16 cellular contexts compared by ENCODE assay signal in genomic region chr7:67100956-67101361, GRCh38.
A peak's percentile ranks its signal among the peaks of the same experiment; 100 is the strongest.
DNase-seq lines count a peak whose midpoint lies in the region; ATAC-seq, FAIRE-seq and TF ChIP-seq lines count a peak whose summit lies in the region.
"Had no signal": no experiment of that assay in that cellular context is flagged by ENCODE, and none has a peak within 500 bp of the region (broad histone marks: within the 10 kb centered on the region; RNA-seq: fewer than 3 reads in every experiment).

No MANE protein-coding gene starts in this region.

- peak overlapping the region; percentile 61 for H3K27ac ChIP-seq in colonic mucosa
- peak overlapping the region; percentile 20 to 81 for H3K27ac ChIP-seq in small intestine (ENCODE audit: low read depth in 1 of 2, low read length in 1 of 2)
- H3K27ac ChIP-seq: thoracic aorta had no signal

- peak; percentile 86 for ATAC-seq in left colon
- ATAC-seq in HG03108 (IDR thresholded peaks at IDR 0.05; ENCODE audit: unreplicated experiment): no peak
- ATAC-seq: PC-3 had no signal

- H3K9ac ChIP-seq in NT2/D1 (ENCODE audit: insufficient read length, low read depth) (no peak overlapping the region), colonic mucosa (ENCODE audit: low read depth in 2 of 2, low read length in 2 of 2) (no peak overlapping the region)

- H3K36me3 ChIP-seq in NT2/D1 (ENCODE audit: insufficient read depth, insufficient read length, low read length) (peaks cover 3% of the 10 kb centered on the region), colonic mucosa (no peaks in the 10 kb centered on the region), small intestine (ENCODE audit: control insufficient read depth in 2 of 2, insufficient read depth in 2 of 2, low read length in 2 of 2) (no peaks in the 10 kb centered on the region)
- H3K36me3 ChIP-seq: BE2C had no signal

- no peaks in the 10 kb centered on the region; the same call in 1 of the 2 replicates for H3K9me3 ChIP-seq in NT2/D1 (ENCODE audit: insufficient read depth, low read length)
- no peaks in the 10 kb centered on the region for H3K9me3 ChIP-seq in colonic mucosa
- H3K9me3 ChIP-seq in small intestine (ENCODE audit: control insufficient read depth, low read depth): no peaks in the 10 kb centered on the region
- H3K9me3 ChIP-seq: BE2C, thoracic aorta had no signal

- no peak for TF ChIP-seq CTCF in colonic mucosa (IDR thresholded peaks at IDR 0.05)

- DNase-seq in NT2/D1 (ENCODE audit: low read depth, low spot score) (peak; percentile 28), colonic mucosa (peak; percentile 34), left colon (peak in 1 of 2 donors; percentile 13), small intestine (peak; percentile 84), NCI-H2196 (lab: John Stamatoyannopoulos, UW; ENCODE audit: unreplicated experiment) (no peak)
- DNase-seq in activated CD4-positive, CD25-positive, alpha-beta regulatory T cell (lab: John Stamatoyannopoulos, UW): no peak
- DNase-seq: activated CD4-positive, alpha-beta T cell treated with anti-CD3 and anti-CD28 coated beads, Interleukin-2, amount 10 ng/mL, durations not matched to agents 24 days and 14 days; activated naive CD4-positive, alpha-beta T cell treated with anti-CD3 and anti-CD28 coated beads for 36 hours; BE2C; DMS 273 treated with DMSO at 0.1 percent for 48 hours; immature natural killer cell; NCI-H2081; NCI-H69; PC-3 had no signal

- no peaks in the 10 kb centered on the region for H3K4me1 ChIP-seq in NT2/D1 (ENCODE audit: insufficient read depth, insufficient read length)
- no peaks in the 10 kb centered on the region for H3K4me1 ChIP-seq in colonic mucosa
- H3K4me1 ChIP-seq in small intestine (ENCODE audit: control insufficient read depth in 2 of 2, insufficient read depth in 1 of 2, low read depth in 1 of 2, low read length in 1 of 2): no peaks in the 10 kb centered on the region
- H3K4me1 ChIP-seq: BE2C had no signal

- no peak for FAIRE-seq in small intestine (lab: Jason Lieb, UNC)

- no peaks in the 10 kb centered on the region for H3K27me3 ChIP-seq in NT2/D1 (ENCODE audit: insufficient read depth, insufficient read length)
- no peaks in the 10 kb centered on the region for H3K27me3 ChIP-seq in colonic mucosa
- no peaks in the 10 kb centered on the region for H3K27me3 ChIP-seq in small intestine (ENCODE audit: control insufficient read depth in 2 of 2, insufficient read depth in 2 of 2, low read length in 2 of 2)
- H3K27me3 ChIP-seq: BE2C had no signal

- WGBS in small intestine, 3 donors: 10 to 63% (median 37%) methylated on average over 4 of the region's 4 CpGs

- intact Hi-C loops in colonic mucosa (cut with DNase I): no loop called here
- intact Hi-C loops in left colon (cut with DNase I, micrococcal nuclease): no loop called here

- H3K4me3 ChIP-seq in NT2/D1 (ENCODE audit: insufficient read length, low read depth) (no peak overlapping the region), colonic mucosa (no peak overlapping the region), small intestine (ENCODE audit: low read depth in 1 of 2, low read length in 2 of 2) (no peak overlapping the region)
- H3K4me3 ChIP-seq: thoracic aorta had no signal

Comparison
In these comparisons a context has a peak if more than half of its experiments do, and no peak if none do; other contexts are left out.
1. DNase-seq: peak in NT2/D1 (single experiment), colonic mucosa (single experiment) and small intestine (single experiment); none in activated CD4-positive, CD25-positive, alpha-beta regulatory T cell (0 of 4) and NCI-H2196 (single experiment).